ENCODE assay signal across 8 cellular contexts in the genomic region with DNA sequence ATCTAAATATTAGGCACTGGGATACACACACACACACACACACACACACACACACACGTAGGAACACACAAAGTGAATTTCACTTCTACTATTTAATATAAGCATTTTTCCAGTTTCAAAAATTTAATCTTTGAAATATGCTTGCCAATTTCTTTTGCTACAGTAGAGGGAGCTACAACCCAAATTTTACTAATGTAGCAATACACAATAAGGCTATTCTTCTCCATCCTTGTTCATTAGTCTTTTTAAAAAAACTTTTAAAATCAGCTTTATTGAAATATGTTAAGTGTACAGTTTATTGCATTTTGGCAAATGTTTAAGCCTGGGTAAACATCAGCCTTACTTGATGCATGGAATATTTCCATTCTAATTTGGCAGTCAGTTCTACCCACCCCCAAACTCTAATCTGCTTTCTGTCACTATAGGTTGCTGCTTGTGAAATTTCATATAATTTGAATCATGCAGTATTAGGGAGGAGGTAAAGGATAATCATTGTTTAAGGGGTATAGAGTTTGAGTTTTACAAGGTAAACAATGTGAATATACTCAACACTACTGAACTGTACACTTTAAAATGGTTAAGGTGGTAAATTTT.
A peak's percentile ranks its signal among the peaks of the same experiment; 100 is the strongest.
DNase-seq lines count a peak whose midpoint lies in the region; ATAC-seq and TF ChIP-seq lines count a peak whose summit lies in the region.

No MANE protein-coding gene starts in this region.

- H3K27me3 ChIP-seq in Caco-2 (replicated peaks; ENCODE audit: control insufficient read depth, insufficient read depth, low read length) (no peaks in the 10 kb centered on the region), left lung (no peaks in the 10 kb centered on the region), vagina (no peaks in the 10 kb centered on the region)

- H3K27me3 Mint-ChIP-seq in Caco-2 (ENCODE audit: insufficient read depth, unreplicated experiment), result no peaks in the 10 kb centered on the region

- POLR2A ChIA-PET in Caco-2 (lab: Charles Lee), result no interaction called here

- H3K4me1 ChIP-seq in Caco-2 (no peaks in the 10 kb centered on the region), left lung (no peaks in the 10 kb centered on the region), vagina (no peaks in the 10 kb centered on the region)

- H3K9me3 Mint-ChIP-seq in Caco-2 (ENCODE audit: unreplicated experiment), result no peaks in the 10 kb centered on the region

- intact Hi-C loops in Caco-2 (cut with micrococcal nuclease; ENCODE audit: unreplicated experiment), result loop anchor here (1.0 to 2.0 kb wide), 3 partner anchors 161 to 382 kb away; no protein-coding TSS in a partner anchor
- intact Hi-C loops in left lung (cut with DNase I), result loop anchor here in 1 of 2 donors (5.0 kb wide), 1 partner anchor 239 kb away; no protein-coding TSS in a partner anchor
- intact Hi-C loops in vagina (cut with DNase I), result no loop called here

- H3K27ac Mint-ChIP-seq in Caco-2 (ENCODE audit: unreplicated experiment), result no peak overlapping the region

- H3K36me3 Mint-ChIP-seq in Caco-2 (ENCODE audit: insufficient read depth, unreplicated experiment), result no peaks in the 10 kb centered on the region

- H3K9me3 ChIP-seq in Caco-2 (no peaks in the 10 kb centered on the region), left lung (no peaks in the 10 kb centered on the region), vagina (no peaks in the 10 kb centered on the region)

- CTCF ChIA-PET in Caco-2 (lab: Charles Lee), result interaction anchor here (0.7 to 1.4 kb wide), 6 partner anchors 78 to 397 kb away, joined by 3 to 6 read pairs (median 4); no protein-coding TSS in a partner anchor

- H3K4me3 Mint-ChIP-seq in Caco-2 (ENCODE audit: unreplicated experiment), result no peak overlapping the region

- ATAC-seq in left lung (peak; percentile 65), GM21737 (IDR thresholded peaks at IDR 0.05; ENCODE audit: unreplicated experiment) (no peak), HG03196 (IDR thresholded peaks at IDR 0.05; ENCODE audit: unreplicated experiment) (no peak)

- H3K36me3 ChIP-seq in Caco-2 (ENCODE audit: control insufficient read depth, insufficient read depth, low read length) (no peaks in the 10 kb centered on the region), left lung (peaks cover 0 to 3% of the 10 kb centered on the region in 2 donors), vagina (peaks cover 0 to 4% of the 10 kb centered on the region in 2 donors)

- no TSS peak for BruUV-seq in Caco-2 (replicated peaks; lab: Mats Ljungman, UMichigan)

- no peaks in the 10 kb centered on the region for H3K4me1 Mint-ChIP-seq in Caco-2 (ENCODE audit: low read depth, unreplicated experiment)

- DNase-seq in Caco-2, result peak in 1 of 2 experiments; percentile 19
- DNase-seq in Kasumi-1 (lab: John Stamatoyannopoulos, UW), result peak; percentile 40 to 67
- DNase-seq in astrocyte of the hippocampus (ENCODE audit: low read depth, low spot score), result peak; percentile 41
- DNase-seq in left lung, result no peak
- DNase-seq in HK-2 (ENCODE audit: unreplicated experiment), result no peak
- DNase-seq in vagina (ENCODE audit: extremely low spot score in 2 of 2), result no peak

- TF ChIP-seq POLR2A in vagina (IDR thresholded peaks at IDR 0.05), result no peak

- H3K4me3 ChIP-seq in Caco-2 (ENCODE audit: low read depth, low read length), result no peak overlapping the region
- H3K4me3 ChIP-seq in left lung, result no peak overlapping the region
- H3K4me3 ChIP-seq in vagina, result no peak overlapping the region

- peak; percentile 22 to 44 for TF ChIP-seq CTCF in Caco-2 (IDR thresholded peaks at IDR 0.05; ENCODE audit: insufficient read depth in 1 of 2, low read depth in 1 of 2, low read length in 1 of 2, severe bottlenecking in 1 of 2, unreplicated experiment in 1 of 2)
- TF ChIP-seq CTCF in left lung (IDR thresholded peaks at IDR 0.05), result peak; percentile 25 to 40
- peak in 1 of 3 experiments; percentile 45 for TF ChIP-seq CTCF in vagina (IDR thresholded peaks at IDR 0.05)

- H3K27ac ChIP-seq in left lung (no peak overlapping the region), vagina (no peak overlapping the region)

Comparison
In these comparisons a context has a peak if more than half of its experiments do, and no peak if none do; other contexts are left out.
1. DNase-seq: peak in Kasumi-1 (2 of 2) and astrocyte of the hippocampus (single experiment); none in left lung (0 of 2), HK-2 (single experiment) and vagina (0 of 2).